ENCODE assay signal across 11 cellular contexts in genomic region chr7:128020161-128020560, GRCh38. TPM values are rescaled to one million over a fixed set of nuclear protein-coding genes. Genes with fewer than 3 reads are reported as not detected.
DNase-seq lines count a peak whose midpoint lies in the region; ATAC-seq and TF ChIP-seq lines count a peak whose summit lies in the region.
"Had no signal": no experiment of that assay in that cellular context is flagged by ENCODE, and none has a peak within 500 bp of the region (broad histone marks: within the 10 kb centered on the region; RNA-seq: fewer than 3 reads in every experiment).

No MANE protein-coding gene starts in this region.

- H3K27me3 ChIP-seq in RWPE2 (ENCODE audit: insufficient read depth, poor library complexity, severe bottlenecking), result no peaks in the 10 kb centered on the region
- H3K27me3 ChIP-seq: colonic mucosa had no signal

- peak overlapping the region; percentile 93 for H3K27ac ChIP-seq in RWPE2 (ENCODE audit: poor library complexity, severe bottlenecking)
- H3K27ac ChIP-seq: colonic mucosa, prostate gland had no signal

- no peaks in the 10 kb centered on the region for H3K9me3 ChIP-seq in RWPE2 (ENCODE audit: severe bottlenecking)
- H3K9me3 ChIP-seq: colonic mucosa, prostate gland had no signal

- TF ChIP-seq CTCF in AG09309 (IDR thresholded peaks at IDR 0.05; ENCODE audit: control insufficient read depth, insufficient read depth, low read depth, low read length, missing control alignments) (peak; percentile 29), GM12872 (IDR thresholded peaks at IDR 0.05; ENCODE audit: insufficient read depth, low read depth, low read length) (peak; percentile 51), RWPE2 (IDR thresholded peaks at IDR 0.05; ENCODE audit: poor library complexity, severe bottlenecking) (peak; percentile 21), fibroblast of the aortic adventitia (IDR thresholded peaks at IDR 0.05; ENCODE audit: insufficient read depth, low read length) (peak; percentile 17)

- H3K36me3 ChIP-seq in RWPE2 (ENCODE audit: low read depth), result peaks cover 7% of the 10 kb centered on the region; the same call in 1 of the 2 replicates
- H3K36me3 ChIP-seq: colonic mucosa, prostate gland had no signal

- peaks cover 41% of the 10 kb centered on the region for H3K4me1 ChIP-seq in RWPE2 (ENCODE audit: insufficient read depth, poor library complexity, severe bottlenecking)
- H3K4me1 ChIP-seq: colonic mucosa, prostate gland had no signal

- ATAC-seq in RWPE2 (ENCODE audit: low read depth), result no peak
- no peak for ATAC-seq in HG03280 (IDR thresholded peaks at IDR 0.05; ENCODE audit: unreplicated experiment)
- ATAC-seq in HG03039 (IDR thresholded peaks at IDR 0.05; ENCODE audit: unreplicated experiment), result no peak
- no peak for ATAC-seq in HG02970 (IDR thresholded peaks at IDR 0.05; ENCODE audit: low FRiP score, unreplicated experiment)
- no peak for ATAC-seq in HG02588 (IDR thresholded peaks at IDR 0.05; ENCODE audit: unreplicated experiment)

- DNase-seq in AG09309 (ENCODE audit: low read depth) (no peak), RWPE2 (ENCODE audit: low spot score) (no peak), fibroblast of the aortic adventitia (ENCODE audit: low read depth) (no peak)
- DNase-seq: colonic mucosa, immature natural killer cell had no signal

- H3K4me3 ChIP-seq in AG09309 (ENCODE audit: control insufficient read depth, low read depth, low read length) (no peak overlapping the region), RWPE2 (ENCODE audit: severe bottlenecking) (no peak overlapping the region), fibroblast of the aortic adventitia (ENCODE audit: low read depth, low read length) (no peak overlapping the region)
- H3K4me3 ChIP-seq: colonic mucosa, prostate gland had no signal

RNA-seq across cellular contexts. Expression of gene LRRC4, which starts 11.1 kb away (rescaled TPM):
- total RNA-seq in fibroblast of the aortic adventitia (ENCODE audit: low replicate concordance), result 0.27 TPM in 1 of 2 replicates, not detected in the other
